8 cellular contexts compared by ENCODE assay signal in the genomic region with DNA sequence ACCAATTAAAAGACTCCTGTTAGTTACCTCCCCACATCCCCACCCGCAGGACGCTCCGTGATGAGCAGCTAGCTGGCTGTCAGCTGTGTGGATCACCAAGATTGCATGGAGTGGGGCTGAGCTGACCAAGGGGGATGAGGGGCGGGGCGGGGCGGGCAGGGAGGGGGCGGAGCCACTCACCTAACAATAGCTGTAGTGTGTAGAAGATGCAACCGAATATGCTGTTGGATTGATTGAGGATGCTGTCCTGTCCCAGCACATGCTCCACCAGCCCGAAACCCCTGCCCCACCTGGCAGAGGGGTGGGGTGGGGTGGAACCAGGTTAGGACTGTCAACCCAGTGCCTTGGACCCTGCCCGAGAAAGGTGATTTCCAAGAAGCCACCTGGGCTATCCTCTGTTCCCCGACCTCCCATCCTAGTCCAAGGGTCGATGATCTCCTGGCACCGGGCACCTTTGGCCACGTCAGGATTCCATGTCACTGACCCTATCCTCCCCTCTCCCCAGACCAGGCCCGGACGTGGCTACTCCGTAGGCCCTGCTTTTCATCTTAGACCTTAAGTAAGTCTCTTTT. TPM values are rescaled to one million over a fixed set of nuclear protein-coding genes. Genes with fewer than 3 reads are reported as not detected.
A peak's percentile ranks its signal among the peaks of the same experiment; 100 is the strongest.
DNase-seq lines count a peak whose midpoint lies in the region; ATAC-seq, FAIRE-seq and TF ChIP-seq lines count a peak whose summit lies in the region.

No MANE protein-coding gene starts in this region.

- H3K27ac Mint-ChIP-seq in astrocyte (ENCODE audit: unreplicated experiment), result no peak overlapping the region

- peak overlapping the region; percentile 87 for H3K9ac ChIP-seq in astrocyte (ENCODE audit: low read length)

- TF ChIP-seq CTCF in astrocyte (IDR thresholded peaks at IDR 0.05; ENCODE audit: insufficient read depth, low read depth, low read length) (no peak), kidney epithelial cell (IDR thresholded peaks at IDR 0.05; ENCODE audit: insufficient read depth, low read length, poor library complexity, severe bottlenecking) (no peak)

- H2AFZ ChIP-seq in astrocyte (ENCODE audit: low read depth, low read length), result no peak overlapping the region

- peaks cover 15% of the 10 kb centered on the region for H4K20me1 ChIP-seq in astrocyte (ENCODE audit: insufficient read depth, low read length)

- no peaks in the 10 kb centered on the region for H3K27me3 Mint-ChIP-seq in astrocyte (ENCODE audit: low read depth, unreplicated experiment)

- peaks cover 8% of the 10 kb centered on the region for H3K36me3 ChIP-seq in astrocyte (ENCODE audit: insufficient read depth, low read length)
- no peaks in the 10 kb centered on the region for H3K36me3 ChIP-seq in kidney epithelial cell (ENCODE audit: control insufficient read depth, insufficient read depth, low read length)
- peaks cover 25% of the 10 kb centered on the region for H3K36me3 ChIP-seq in thymus (ENCODE audit: control insufficient read depth, insufficient read depth)

- DNase-seq in DMS79 treated with DMSO at 0.1 percent for 48 hours (lab: John Stamatoyannopoulos, UW), result peak; percentile 27
- no peak for DNase-seq in DMS79 (lab: John Stamatoyannopoulos, UW)
- DNase-seq in NCI-H2107 treated with DMSO at 0.1 percent for 48 hours (lab: John Stamatoyannopoulos, UW; ENCODE audit: unreplicated experiment), result peak; percentile 2
- no peak for DNase-seq in astrocyte (ENCODE audit: low read depth)
- no peak for DNase-seq in kidney epithelial cell (ENCODE audit: low read depth)

- no peak for ATAC-seq in HG03571 (IDR thresholded peaks at IDR 0.05; ENCODE audit: unreplicated experiment)
- no peak for ATAC-seq in GM21528 (IDR thresholded peaks at IDR 0.05; ENCODE audit: low FRiP score, unreplicated experiment)

- H3K9me3 ChIP-seq in astrocyte (ENCODE audit: insufficient read depth, low read depth, low read length) (no peaks in the 10 kb centered on the region), thymus (ENCODE audit: control insufficient read depth) (no peaks in the 10 kb centered on the region)

- H3K4me2 ChIP-seq in astrocyte (ENCODE audit: low read length), result peak overlapping the region; percentile 97

- H3K27me3 ChIP-seq in astrocyte (ENCODE audit: insufficient read depth, low read length), result no peaks in the 10 kb centered on the region
- no peaks in the 10 kb centered on the region for H3K27me3 ChIP-seq in kidney epithelial cell (ENCODE audit: control insufficient read depth, insufficient read depth, low read length)
- no peaks in the 10 kb centered on the region for H3K27me3 ChIP-seq in thymus (ENCODE audit: control insufficient read depth, insufficient read depth)

- no peaks in the 10 kb centered on the region for H3K9me3 Mint-ChIP-seq in astrocyte (ENCODE audit: unreplicated experiment)

- H3K27ac ChIP-seq in astrocyte (ENCODE audit: low read depth, low read length) (peak overlapping the region; percentile 18), thymus (ENCODE audit: low read depth) (peak overlapping the region; percentile 18)

- WGBS in thymus, result 86% methylated on average over 17 of the region's 17 CpGs

- peak overlapping the region; percentile 93 for H3K4me3 ChIP-seq in astrocyte (ENCODE audit: insufficient read depth, low read depth, low read length)
- H3K4me3 ChIP-seq in kidney epithelial cell (ENCODE audit: low read depth, low read length), result peak overlapping the region; percentile 92
- no peak overlapping the region for H3K4me3 ChIP-seq in thymus (ENCODE audit: low read length)

- H3K36me3 Mint-ChIP-seq in astrocyte (ENCODE audit: low read depth, unreplicated experiment), result peaks cover 5% of the 10 kb centered on the region

- peaks cover 4% of the 10 kb centered on the region for H3K4me1 ChIP-seq in astrocyte (ENCODE audit: insufficient read depth, low read length)
- peaks cover 10% of the 10 kb centered on the region for H3K4me1 ChIP-seq in thymus (ENCODE audit: control insufficient read depth, insufficient read depth, low read length)

- H3K79me2 ChIP-seq in astrocyte (ENCODE audit: insufficient read depth, low read length), result peaks cover 48% of the 10 kb centered on the region

- no peak for FAIRE-seq in astrocyte (lab: Jason Lieb, UNC)

- H3K4me3 Mint-ChIP-seq in astrocyte (ENCODE audit: unreplicated experiment), result peak overlapping the region; percentile 98

- peaks cover 10% of the 10 kb centered on the region for H3K4me1 Mint-ChIP-seq in astrocyte (ENCODE audit: low read depth, unreplicated experiment)

RNA-seq across cellular contexts. Expression of gene VKORC1, which starts 1.4 kb away (rescaled TPM):
- 133 and 156 TPM in 2 replicates for total RNA-seq in astrocyte
- 123 and 139 TPM in 2 replicates for total RNA-seq in kidney epithelial cell
- polyA plus RNA-seq in thymus, result 48.7 TPM

RNA-seq across cellular contexts. Expression of gene PRSS53, which starts 4.5 kb away (rescaled TPM):
- total RNA-seq in astrocyte (3.4 and 7.1 TPM in 2 replicates), kidney epithelial cell (1.6 and 2.1 TPM in 2 replicates)
- 2.9 TPM for polyA plus RNA-seq in thymus

RNA-seq across cellular contexts. Expression of gene BCKDK, which starts 15.0 kb away (rescaled TPM):
- total RNA-seq in astrocyte (44.9 and 47.7 TPM in 2 replicates), kidney epithelial cell (50.9 and 59.6 TPM in 2 replicates)
- polyA plus RNA-seq in thymus, result 16.7 TPM

RNA-seq across cellular contexts. Expression of gene ZNF646, which starts 19.0 kb away (rescaled TPM):
- total RNA-seq in astrocyte (16.5 and 17.2 TPM in 2 replicates), kidney epithelial cell (17.8 and 19.0 TPM in 2 replicates)
- polyA plus RNA-seq in thymus, result 8.1 TPM

RNA-seq across cellular contexts. Expression of gene ZNF668, which starts 19.2 kb away (rescaled TPM):
- total RNA-seq in astrocyte (18.6 and 21.6 TPM in 2 replicates), kidney epithelial cell (23.1 and 27.8 TPM in 2 replicates)
- polyA plus RNA-seq in thymus, result 7.1 TPM

Comparison
In these comparisons a context has a peak if more than half of its experiments do, and no peak if none do; other contexts are left out.
1. DNase-seq: peak in DMS79 treated with DMSO at 0.1 percent for 48 hours (single experiment) and NCI-H2107 treated with DMSO at 0.1 percent for 48 hours (single experiment); none in DMS79 (single experiment), astrocyte (single experiment) and kidney epithelial cell (single experiment).